Comparison of ENCODE assay signal across 3 cellular contexts in the genomic region with DNA sequence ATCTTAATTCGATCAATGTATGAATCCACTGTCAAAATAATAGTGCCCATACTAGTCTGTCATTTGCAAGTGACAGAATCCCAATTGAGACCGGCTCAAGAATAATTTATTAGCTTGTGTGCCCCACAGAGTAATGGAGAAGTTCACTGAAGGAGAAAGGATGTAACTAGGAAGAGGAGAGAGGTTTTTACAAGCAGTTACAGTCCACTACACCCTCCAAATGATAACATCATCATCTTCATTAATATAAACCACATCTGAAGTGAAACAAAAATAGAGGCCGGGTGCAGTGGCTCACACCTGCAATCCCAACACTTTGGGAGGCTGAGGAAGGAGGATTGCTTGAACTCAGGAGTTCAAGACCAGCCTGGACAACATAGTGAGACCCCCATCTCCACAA.
TF ChIP-seq lines count a peak whose summit lies in the region.

No MANE protein-coding gene starts in this region.

TF ChIP-seq in A549, 52 proteins besides CTCF, POLR2A, EP300 and RAD21:
- TF ChIP-seq E2F6 (IDR thresholded peaks at IDR 0.05; ENCODE audit: borderline replicate concordance, low read depth) (no peak), EHMT2 (IDR thresholded peaks at IDR 0.05; ENCODE audit: low read depth) (no peak), FOXS1 (CRISPR knock-in tag; IDR thresholded peaks at IDR 0.05) (no peak), PHF8 (IDR thresholded peaks at IDR 0.05; ENCODE audit: borderline replicate concordance, low read depth) (no peak), FOSB (CRISPR knock-in tag; IDR thresholded peaks at IDR 0.05) (no peak), PBX3 (IDR thresholded peaks at IDR 0.05) (no peak), RFX5 (IDR thresholded peaks at IDR 0.05) (no peak), HOXB13 (CRISPR knock-in tag; IDR thresholded peaks at IDR 0.05; ENCODE audit: low read depth) (no peak)
- TF ChIP-seq, protein P1, sequence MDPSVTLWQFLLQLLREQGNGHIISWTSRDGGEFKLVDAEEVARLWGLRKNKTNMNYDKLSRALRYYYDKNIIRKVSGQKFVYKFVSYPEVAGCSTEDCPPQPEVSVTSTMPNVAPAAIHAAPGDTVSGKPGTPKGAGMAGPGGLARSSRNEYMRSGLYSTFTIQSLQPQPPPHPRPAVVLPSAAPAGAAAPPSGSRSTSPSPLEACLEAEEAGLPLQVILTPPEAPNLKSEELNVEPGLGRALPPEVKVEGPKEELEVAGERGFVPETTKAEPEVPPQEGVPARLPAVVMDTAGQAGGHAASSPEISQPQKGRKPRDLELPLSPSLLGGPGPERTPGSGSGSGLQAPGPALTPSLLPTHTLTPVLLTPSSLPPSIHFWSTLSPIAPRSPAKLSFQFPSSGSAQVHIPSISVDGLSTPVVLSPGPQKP (IDR thresholded peaks at IDR 0.05; ENCODE audit: low read depth, low read length), result no peak

TF ChIP-seq in HEK293, 187 proteins besides CTCF, POLR2A, EP300 and RAD21 (continued from another document):
- TF ChIP-seq, protein P2, sequence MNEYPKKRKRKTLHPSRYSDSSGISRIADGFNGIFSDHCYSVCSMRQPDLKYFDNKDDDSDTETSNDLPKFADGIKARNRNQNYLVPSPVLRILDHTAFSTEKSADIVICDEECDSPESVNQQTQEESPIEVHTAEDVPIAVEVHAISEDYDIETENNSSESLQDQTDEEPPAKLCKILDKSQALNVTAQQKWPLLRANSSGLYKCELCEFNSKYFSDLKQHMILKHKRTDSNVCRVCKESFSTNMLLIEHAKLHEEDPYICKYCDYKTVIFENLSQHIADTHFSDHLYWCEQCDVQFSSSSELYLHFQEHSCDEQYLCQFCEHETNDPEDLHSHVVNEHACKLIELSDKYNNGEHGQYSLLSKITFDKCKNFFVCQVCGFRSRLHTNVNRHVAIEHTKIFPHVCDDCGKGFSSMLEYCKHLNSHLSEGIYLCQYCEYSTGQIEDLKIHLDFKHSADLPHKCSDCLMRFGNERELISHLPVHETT (tag by site-specific recombination; IDR thresholded peaks at IDR 0.05), result no peak
- no peak for TF ChIP-seq TCF7L2 (IDR thresholded peaks at IDR 0.05; ENCODE audit: borderline replicate concordance, low read depth, low read length)
- TF ChIP-seq, protein P3, sequence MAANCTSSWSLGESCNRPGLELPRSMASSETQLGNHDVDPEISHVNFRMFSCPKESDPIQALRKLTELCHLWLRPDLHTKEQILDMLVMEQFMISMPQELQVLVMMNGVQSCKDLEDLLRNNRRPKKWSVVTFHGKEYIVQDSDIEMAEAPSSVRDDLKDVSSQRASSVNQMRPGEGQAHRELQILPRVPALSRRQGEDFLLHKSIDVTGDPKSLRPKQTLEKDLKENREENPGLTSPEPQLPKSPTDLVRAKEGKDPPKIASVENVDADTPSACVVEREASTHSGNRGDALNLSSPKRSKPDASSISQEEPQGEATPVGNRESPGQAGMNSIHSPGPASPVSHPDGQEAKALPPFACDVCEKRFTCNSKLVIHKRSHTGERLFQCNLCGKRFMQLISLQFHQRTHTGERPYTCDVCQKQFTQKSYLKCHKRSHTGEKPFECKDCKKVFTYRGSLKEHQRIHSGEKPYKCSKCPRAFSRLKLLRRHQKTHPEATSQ (tag by site-specific recombination; IDR thresholded peaks at IDR 0.05), result no peak
- no peak for TF ChIP-seq MEIS1 (CRISPR knock-in tag; IDR thresholded peaks at IDR 0.05; ENCODE audit: borderline replicate concordance)
- TF ChIP-seq, protein P4, sequence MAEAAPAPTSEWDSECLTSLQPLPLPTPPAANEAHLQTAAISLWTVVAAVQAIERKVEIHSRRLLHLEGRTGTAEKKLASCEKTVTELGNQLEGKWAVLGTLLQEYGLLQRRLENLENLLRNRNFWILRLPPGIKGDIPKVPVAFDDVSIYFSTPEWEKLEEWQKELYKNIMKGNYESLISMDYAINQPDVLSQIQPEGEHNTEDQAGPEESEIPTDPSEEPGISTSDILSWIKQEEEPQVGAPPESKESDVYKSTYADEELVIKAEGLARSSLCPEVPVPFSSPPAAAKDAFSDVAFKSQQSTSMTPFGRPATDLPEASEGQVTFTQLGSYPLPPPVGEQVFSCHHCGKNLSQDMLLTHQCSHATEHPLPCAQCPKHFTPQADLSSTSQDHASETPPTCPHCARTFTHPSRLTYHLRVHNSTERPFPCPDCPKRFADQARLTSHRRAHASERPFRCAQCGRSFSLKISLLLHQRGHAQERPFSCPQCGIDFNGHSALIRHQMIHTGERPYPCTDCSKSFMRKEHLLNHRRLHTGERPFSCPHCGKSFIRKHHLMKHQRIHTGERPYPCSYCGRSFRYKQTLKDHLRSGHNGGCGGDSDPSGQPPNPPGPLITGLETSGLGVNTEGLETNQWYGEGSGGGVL (tag by site-specific recombination; IDR thresholded peaks at IDR 0.05), result no peak

TF ChIP-seq in H1, 55 proteins besides CTCF, POLR2A, EP300 and RAD21 (continued from another document):
- TF ChIP-seq, protein P5, sequence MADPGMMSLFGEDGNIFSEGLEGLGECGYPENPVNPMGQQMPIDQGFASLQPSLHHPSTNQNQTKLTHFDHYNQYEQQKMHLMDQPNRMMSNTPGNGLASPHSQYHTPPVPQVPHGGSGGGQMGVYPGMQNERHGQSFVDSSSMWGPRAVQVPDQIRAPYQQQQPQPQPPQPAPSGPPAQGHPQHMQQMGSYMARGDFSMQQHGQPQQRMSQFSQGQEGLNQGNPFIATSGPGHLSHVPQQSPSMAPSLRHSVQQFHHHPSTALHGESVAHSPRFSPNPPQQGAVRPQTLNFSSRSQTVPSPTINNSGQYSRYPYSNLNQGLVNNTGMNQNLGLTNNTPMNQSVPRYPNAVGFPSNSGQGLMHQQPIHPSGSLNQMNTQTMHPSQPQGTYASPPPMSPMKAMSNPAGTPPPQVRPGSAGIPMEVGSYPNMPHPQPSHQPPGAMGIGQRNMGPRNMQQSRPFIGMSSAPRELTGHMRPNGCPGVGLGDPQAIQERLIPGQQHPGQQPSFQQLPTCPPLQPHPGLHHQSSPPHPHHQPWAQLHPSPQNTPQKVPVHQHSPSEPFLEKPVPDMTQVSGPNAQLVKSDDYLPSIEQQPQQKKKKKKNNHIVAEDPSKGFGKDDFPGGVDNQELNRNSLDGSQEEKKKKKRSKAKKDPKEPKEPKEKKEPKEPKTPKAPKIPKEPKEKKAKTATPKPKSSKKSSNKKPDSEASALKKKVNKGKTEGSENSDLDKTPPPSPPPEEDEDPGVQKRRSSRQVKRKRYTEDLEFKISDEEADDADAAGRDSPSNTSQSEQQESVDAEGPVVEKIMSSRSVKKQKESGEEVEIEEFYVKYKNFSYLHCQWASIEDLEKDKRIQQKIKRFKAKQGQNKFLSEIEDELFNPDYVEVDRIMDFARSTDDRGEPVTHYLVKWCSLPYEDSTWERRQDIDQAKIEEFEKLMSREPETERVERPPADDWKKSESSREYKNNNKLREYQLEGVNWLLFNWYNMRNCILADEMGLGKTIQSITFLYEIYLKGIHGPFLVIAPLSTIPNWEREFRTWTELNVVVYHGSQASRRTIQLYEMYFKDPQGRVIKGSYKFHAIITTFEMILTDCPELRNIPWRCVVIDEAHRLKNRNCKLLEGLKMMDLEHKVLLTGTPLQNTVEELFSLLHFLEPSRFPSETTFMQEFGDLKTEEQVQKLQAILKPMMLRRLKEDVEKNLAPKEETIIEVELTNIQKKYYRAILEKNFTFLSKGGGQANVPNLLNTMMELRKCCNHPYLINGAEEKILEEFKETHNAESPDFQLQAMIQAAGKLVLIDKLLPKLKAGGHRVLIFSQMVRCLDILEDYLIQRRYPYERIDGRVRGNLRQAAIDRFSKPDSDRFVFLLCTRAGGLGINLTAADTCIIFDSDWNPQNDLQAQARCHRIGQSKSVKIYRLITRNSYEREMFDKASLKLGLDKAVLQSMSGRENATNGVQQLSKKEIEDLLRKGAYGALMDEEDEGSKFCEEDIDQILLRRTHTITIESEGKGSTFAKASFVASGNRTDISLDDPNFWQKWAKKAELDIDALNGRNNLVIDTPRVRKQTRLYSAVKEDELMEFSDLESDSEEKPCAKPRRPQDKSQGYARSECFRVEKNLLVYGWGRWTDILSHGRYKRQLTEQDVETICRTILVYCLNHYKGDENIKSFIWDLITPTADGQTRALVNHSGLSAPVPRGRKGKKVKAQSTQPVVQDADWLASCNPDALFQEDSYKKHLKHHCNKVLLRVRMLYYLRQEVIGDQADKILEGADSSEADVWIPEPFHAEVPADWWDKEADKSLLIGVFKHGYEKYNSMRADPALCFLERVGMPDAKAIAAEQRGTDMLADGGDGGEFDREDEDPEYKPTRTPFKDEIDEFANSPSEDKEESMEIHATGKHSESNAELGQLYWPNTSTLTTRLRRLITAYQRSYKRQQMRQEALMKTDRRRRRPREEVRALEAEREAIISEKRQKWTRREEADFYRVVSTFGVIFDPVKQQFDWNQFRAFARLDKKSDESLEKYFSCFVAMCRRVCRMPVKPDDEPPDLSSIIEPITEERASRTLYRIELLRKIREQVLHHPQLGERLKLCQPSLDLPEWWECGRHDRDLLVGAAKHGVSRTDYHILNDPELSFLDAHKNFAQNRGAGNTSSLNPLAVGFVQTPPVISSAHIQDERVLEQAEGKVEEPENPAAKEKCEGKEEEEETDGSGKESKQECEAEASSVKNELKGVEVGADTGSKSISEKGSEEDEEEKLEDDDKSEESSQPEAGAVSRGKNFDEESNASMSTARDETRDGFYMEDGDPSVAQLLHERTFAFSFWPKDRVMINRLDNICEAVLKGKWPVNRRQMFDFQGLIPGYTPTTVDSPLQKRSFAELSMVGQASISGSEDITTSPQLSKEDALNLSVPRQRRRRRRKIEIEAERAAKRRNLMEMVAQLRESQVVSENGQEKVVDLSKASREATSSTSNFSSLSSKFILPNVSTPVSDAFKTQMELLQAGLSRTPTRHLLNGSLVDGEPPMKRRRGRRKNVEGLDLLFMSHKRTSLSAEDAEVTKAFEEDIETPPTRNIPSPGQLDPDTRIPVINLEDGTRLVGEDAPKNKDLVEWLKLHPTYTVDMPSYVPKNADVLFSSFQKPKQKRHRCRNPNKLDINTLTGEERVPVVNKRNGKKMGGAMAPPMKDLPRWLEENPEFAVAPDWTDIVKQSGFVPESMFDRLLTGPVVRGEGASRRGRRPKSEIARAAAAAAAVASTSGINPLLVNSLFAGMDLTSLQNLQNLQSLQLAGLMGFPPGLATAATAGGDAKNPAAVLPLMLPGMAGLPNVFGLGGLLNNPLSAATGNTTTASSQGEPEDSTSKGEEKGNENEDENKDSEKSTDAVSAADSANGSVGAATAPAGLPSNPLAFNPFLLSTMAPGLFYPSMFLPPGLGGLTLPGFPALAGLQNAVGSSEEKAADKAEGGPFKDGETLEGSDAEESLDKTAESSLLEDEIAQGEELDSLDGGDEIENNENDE (IDR thresholded peaks at IDR 0.05; ENCODE audit: insufficient replicate concordance, low read length), result no peak
- TF ChIP-seq POU5F1 (IDR thresholded peaks at IDR 0.05; ENCODE audit: low read depth, low read length) (no peak), KDM5A (IDR thresholded peaks at IDR 0.05; ENCODE audit: low read length) (no peak), TAF1 (IDR thresholded peaks at IDR 0.05; ENCODE audit: low read depth, low read length) (no peak), RFX5 (IDR thresholded peaks at IDR 0.05; ENCODE audit: borderline replicate concordance, low read depth, low read length) (no peak), SIX5 (IDR thresholded peaks at IDR 0.05; ENCODE audit: low read depth, low read length) (no peak), SAP30 (IDR thresholded peaks at IDR 0.05; ENCODE audit: insufficient read depth, insufficient replicate concordance, low read length) (no peak), ASH2L (IDR thresholded peaks at IDR 0.05; ENCODE audit: low read length) (no peak), PHF8 (conservative IDR thresholded peaks at IDR 0.05; ENCODE audit: low read depth, low read length) (no peak), BRCA1 (IDR thresholded peaks at IDR 0.05; ENCODE audit: low read depth, low read length) (no peak), CHD1 (IDR thresholded peaks at IDR 0.05; ENCODE audit: low read depth, low read length) (no peak), SP1 (IDR thresholded peaks at IDR 0.05; ENCODE audit: low read depth, low read length) (no peak)
